ENCODE assay signal across 8 cellular contexts in genomic region chr1:204406621-204407020, GRCh38. TPM values are rescaled to one million over a fixed set of nuclear protein-coding genes. Genes with fewer than 3 reads are reported as not detected.
DNase-seq lines count a peak whose midpoint lies in the region; ATAC-seq and TF ChIP-seq lines count a peak whose summit lies in the region.

No MANE protein-coding gene starts in this region.

- no peaks in the 10 kb centered on the region for H3K9me3 ChIP-seq in Caco-2
- H3K9me3 ChIP-seq in PC-9 (ENCODE audit: insufficient read depth, low read depth): no peaks in the 10 kb centered on the region
- H3K9me3 ChIP-seq in prostate gland: no peaks in the 10 kb centered on the region

- CTCF ChIA-PET in Caco-2 (lab: Charles Lee): interaction anchor here (0.7 to 3.1 kb wide), 2 partner anchors 8 to 259 kb away, joined by 3 to 20 read pairs; no protein-coding TSS in a partner anchor
- CTCF ChIA-PET in PC-9 (lab: Charles Lee): interaction anchor here (0.6 to 1.5 kb wide), 2 partner anchors 8 to 503 kb away, joined by 6 to 8 read pairs; no protein-coding TSS in a partner anchor

- H3K4me2 ChIP-seq in PC-9: peak overlapping the region; percentile 94

- no peak for TF ChIP-seq POLR2A in prostate gland (IDR thresholded peaks at IDR 0.05)

- H3K4me3 ChIP-seq in Caco-2 (ENCODE audit: low read depth, low read length): no peak overlapping the region
- peak overlapping the region; percentile 94 for H3K4me3 ChIP-seq in PC-9
- peak overlapping the region; percentile 49 for H3K4me3 ChIP-seq in epithelial cell of proximal tubule (ENCODE audit: low read depth, low read length)
- peak overlapping the region; percentile 79 to 87 for H3K4me3 ChIP-seq in prostate gland

- H4K20me1 ChIP-seq in PC-9 (ENCODE audit: insufficient read depth): peaks cover 77% of the 10 kb centered on the region

- no peak overlapping the region for H3K27ac Mint-ChIP-seq in Caco-2 (ENCODE audit: unreplicated experiment)

- H3K4me3 Mint-ChIP-seq in Caco-2 (ENCODE audit: unreplicated experiment): peak overlapping the region; percentile 86

- H3K4me1 Mint-ChIP-seq in Caco-2 (ENCODE audit: low read depth, unreplicated experiment): no peaks in the 10 kb centered on the region

- TF ChIP-seq CTCF in Caco-2 (IDR thresholded peaks at IDR 0.05; ENCODE audit: insufficient read depth in 1 of 2, low read depth in 1 of 2, low read length in 1 of 2, severe bottlenecking in 1 of 2, unreplicated experiment in 1 of 2): no peak
- no peak for TF ChIP-seq CTCF in PC-9 (conservative IDR thresholded peaks at IDR 0.05)
- TF ChIP-seq CTCF in epithelial cell of proximal tubule (conservative IDR thresholded peaks at IDR 0.05; ENCODE audit: low read depth, low read length): no peak
- no peak for TF ChIP-seq CTCF in prostate gland (IDR thresholded peaks at IDR 0.05)

- ATAC-seq in GM18867 (IDR thresholded peaks at IDR 0.05; ENCODE audit: unreplicated experiment): no peak

- intact Hi-C loops in Caco-2 (cut with micrococcal nuclease; ENCODE audit: unreplicated experiment): no loop called here
- intact Hi-C loops in PC-9 (cut with micrococcal nuclease; ENCODE audit: unreplicated experiment): loop anchor here (10.0 kb wide), 1 partner anchor 398 kb away; no protein-coding TSS in a partner anchor
- intact Hi-C loops in prostate gland (cut with DNase I): no loop called here

- 50% methylated on average over 4 of the region's 4 CpGs for WGBS in prostate gland

- H3K27me3 ChIP-seq in Caco-2 (replicated peaks; ENCODE audit: control insufficient read depth, insufficient read depth, low read length) (no peaks in the 10 kb centered on the region), PC-9 (ENCODE audit: insufficient read depth, low read depth) (no peaks in the 10 kb centered on the region), prostate gland (replicated peaks; ENCODE audit: insufficient read depth) (no peaks in the 10 kb centered on the region)

- peaks cover 2% of the 10 kb centered on the region for H3K36me3 ChIP-seq in Caco-2 (ENCODE audit: control insufficient read depth, insufficient read depth, low read length)
- H3K36me3 ChIP-seq in PC-9 (ENCODE audit: low read depth): peaks cover 72% of the 10 kb centered on the region
- H3K36me3 ChIP-seq in prostate gland: no peaks in the 10 kb centered on the region

- BruUV-seq in Caco-2 (replicated peaks; lab: Mats Ljungman, UMichigan) (no TSS peak), PC-9 (replicated peaks; lab: Mats Ljungman, UMichigan) (no TSS peak)

- H3K4me1 ChIP-seq in Caco-2: peaks cover 4% of the 10 kb centered on the region; the same call in 1 of the 2 replicates
- H3K4me1 ChIP-seq in PC-9 (replicated peaks; ENCODE audit: insufficient read depth): peaks cover 17% of the 10 kb centered on the region
- no peaks in the 10 kb centered on the region for H3K4me1 ChIP-seq in prostate gland (replicated peaks)

- POLR2A ChIA-PET in Caco-2 (lab: Charles Lee): no interaction called here
- POLR2A ChIA-PET in PC-9 (lab: Charles Lee; ENCODE audit: unreplicated experiment): no interaction called here

- peaks cover 51% of the 10 kb centered on the region; the same call in 1 of the 2 replicates for H3F3A ChIP-seq in PC-9 (ENCODE audit: insufficient read depth, low read depth)

- DNase-seq in Caco-2: no peak
- no peak for DNase-seq in PC-9
- DNase-seq in epithelial cell of proximal tubule (ENCODE audit: low read depth): no peak
- DNase-seq in prostate gland (ENCODE audit: low spot score): no peak
- no peak for DNase-seq in cerebellar cortex (ENCODE audit: low spot score)
- no peak for DNase-seq in caudate nucleus (lab: John Stamatoyannopoulos, UW)
- no peak for DNase-seq in amniotic stem cell (lab: John Stamatoyannopoulos, UW)

- H3K27ac ChIP-seq in PC-9 (peak overlapping the region; percentile 61; the same call in 1 of the 2 replicates), prostate gland (peak overlapping the region; percentile 96 to 99), caudate nucleus (ENCODE audit: low read depth, low read length) (no peak overlapping the region)

- H3K79me2 ChIP-seq in PC-9 (ENCODE audit: low read depth): peaks cover 100% of the 10 kb centered on the region

- no peaks in the 10 kb centered on the region for H3K9me2 ChIP-seq in PC-9 (ENCODE audit: insufficient read depth)

- H2AFZ ChIP-seq in PC-9: no peak overlapping the region

- H3K36me3 Mint-ChIP-seq in Caco-2 (ENCODE audit: insufficient read depth, unreplicated experiment): peaks cover 81% of the 10 kb centered on the region

- H3K9me3 Mint-ChIP-seq in Caco-2 (ENCODE audit: unreplicated experiment): no peaks in the 10 kb centered on the region

- H3K27me3 Mint-ChIP-seq in Caco-2 (ENCODE audit: insufficient read depth, unreplicated experiment): no peaks in the 10 kb centered on the region

RNA-seq across cellular contexts. Expression of gene PPP1R15B, which starts 5.0 kb away (rescaled TPM):
- total RNA-seq in Caco-2 (2022): 46.3 and 48.4 TPM in 2 replicates
- 37.3 and 40.9 TPM in 2 replicates for total RNA-seq in PC-9 (2021)
- total RNA-seq in epithelial cell of proximal tubule: 26.6 and 28.5 TPM in 2 replicates
- total RNA-seq in prostate gland: 10 to 100 TPM; 43.5 to 45.0 TPM

RNA-seq across cellular contexts. Expression of gene PLEKHA6, which starts 46.9 kb away (rescaled TPM):
- 18.8 and 21.8 TPM in 2 replicates for total RNA-seq in Caco-2 (2022)
- 52.0 and 53.1 TPM in 2 replicates for total RNA-seq in PC-9 (2021)
- 10.4 and 19.9 TPM in 2 replicates for total RNA-seq in epithelial cell of proximal tubule
- 10 to 100 TPM; 24.5 to 49.3 TPM for total RNA-seq in prostate gland
